30 cellular contexts compared by ENCODE assay signal in genomic region chr3:46021516-46021915, GRCh38. TPM values are rescaled to one million over a fixed set of nuclear protein-coding genes. Genes with fewer than 3 reads are reported as not detected.
"Had no signal": no experiment of that assay in that cellular context is flagged by ENCODE, and none has a peak within 500 bp of the region (broad histone marks: within the 10 kb centered on the region; RNA-seq: fewer than 3 reads in every experiment).

No MANE protein-coding gene starts in this region.

- H3K9me3 Mint-ChIP-seq: activated CD4-positive, alpha-beta memory T cell treated with anti-CD3 and anti-CD28 coated beads for 36 hours; activated naive CD4-positive, alpha-beta T cell treated with anti-CD3 and anti-CD28 coated beads, Interleukin-2, amount 50 U/mL, for 24 hours; activated T-cell treated with anti-CD3 and anti-CD28 coated beads, Interleukin-2, amount 50 U/mL, for 72 hours; activated T-helper 17 cell treated with anti-CD3 and anti-CD28 coated beads, Interleukin-2, amount 50 U/mL, for 72 hours; T-helper 2 cell treated with Interferon-gamma antibody and Interleukin-4, amounts not matched to agents 5 μg/mL and 100 μg/mL, for 36 hours had no signal

- DNase-seq: activated CD4-positive, alpha-beta memory T cell treated with anti-CD3 and anti-CD28 coated beads for 36 hours; activated CD4-positive, alpha-beta T cell treated with anti-CD3 and anti-CD28 coated beads, Interleukin-2, amount 10 ng/mL, durations not matched to agents 7 days and 5 days; activated gamma-delta T cell; activated naive CD4-positive, alpha-beta T cell treated with Interleukin-2 at 50 U/mL for 16 hours; activated naive CD8-positive, alpha-beta T cell treated with anti-CD3 and anti-CD28 coated beads, Interleukin-2, amount 10 ng/mL, durations not matched to agents 7 days and 5 days; activated T-cell treated with anti-CD3 and anti-CD28 coated beads, Interleukin-2, amount 50 U/mL, for 1 hour; activated T-cell treated with anti-CD3 and anti-CD28 coated beads, Interleukin-2, amount 50 U/mL, for 72 hours; amygdala; Kasumi-1; KG1; MG63; MV-4-11; NCI-H1092; NCI-H1436 treated with DMSO at 0.1 percent for 48 hours; NCI-H1694 treated with DMSO at 0.1 percent for 48 hours; NCI-H2029; NCI-H345; NCI-H524 treated with DMSO at 0.1 percent for 48 hours; SHP77; SJCRH30 had no signal

- H3K27me3 Mint-ChIP-seq: activated naive CD4-positive, alpha-beta T cell treated with anti-CD3 and anti-CD28 coated beads, Interleukin-2, amount 50 U/mL, for 24 hours; activated T-helper 17 cell treated with anti-CD3 and anti-CD28 coated beads, Interleukin-2, amount 50 U/mL, for 72 hours had no signal

- H3K27ac ChIP-seq: ascending aorta, cardiac muscle cell, SJCRH30, SK-N-MC had no signal

- H3K4me3 Mint-ChIP-seq: activated CD4-positive, alpha-beta memory T cell treated with anti-CD3 and anti-CD28 coated beads for 36 hours; activated CD4-positive, alpha-beta T cell treated with anti-CD3 and anti-CD28 coated beads, Interleukin-2, amount 10 ng/mL, durations not matched to agents 7 days and 5 days; activated naive CD4-positive, alpha-beta T cell treated with anti-CD3 and anti-CD28 coated beads, Interleukin-2, amount 50 U/mL, for 24 hours; activated naive CD8-positive, alpha-beta T cell treated with anti-CD3 and anti-CD28 coated beads, Interleukin-2, amount 10 ng/mL, durations not matched to agents 7 days and 5 days; activated T-cell treated with anti-CD3 and anti-CD28 coated beads, Interleukin-2, amount 50 U/mL, for 72 hours; activated T-helper 17 cell treated with anti-CD3 and anti-CD28 coated beads, Interleukin-2, amount 50 U/mL, for 72 hours; T-helper 2 cell treated with Interferon-gamma antibody and Interleukin-4, amounts not matched to agents 5 μg/mL and 100 μg/mL, for 36 hours had no signal

- H3K27me3 ChIP-seq: ascending aorta, cardiac muscle cell, MG63, SJCRH30 had no signal

- H3K4me1 Mint-ChIP-seq: activated CD4-positive, alpha-beta T cell treated with anti-CD3 and anti-CD28 coated beads, Interleukin-2, amount 10 ng/mL, durations not matched to agents 7 days and 5 days; activated naive CD4-positive, alpha-beta T cell treated with anti-CD3 and anti-CD28 coated beads, Interleukin-2, amount 50 U/mL, for 24 hours had no signal

- H3K4me1 ChIP-seq: ascending aorta, SJCRH30 had no signal

- ATAC-seq: activated T-cell treated with anti-CD3 and anti-CD28 coated beads, Interleukin-2, amount 50 U/mL, for 72 hours; activated T-helper 17 cell treated with anti-CD3 and anti-CD28 coated beads, Interleukin-2, amount 50 U/mL, for 72 hours; Panc1 had no signal

- H3K36me3 Mint-ChIP-seq: activated CD4-positive, alpha-beta memory T cell treated with anti-CD3 and anti-CD28 coated beads for 36 hours had no signal

- H3K27ac Mint-ChIP-seq: activated CD4-positive, alpha-beta memory T cell treated with anti-CD3 and anti-CD28 coated beads for 36 hours; activated CD4-positive, alpha-beta T cell treated with anti-CD3 and anti-CD28 coated beads, Interleukin-2, amount 10 ng/mL, durations not matched to agents 7 days and 5 days; activated naive CD4-positive, alpha-beta T cell treated with anti-CD3 and anti-CD28 coated beads, Interleukin-2, amount 50 U/mL, for 24 hours; activated T-cell treated with anti-CD3 and anti-CD28 coated beads, Interleukin-2, amount 50 U/mL, for 72 hours; activated T-helper 17 cell treated with anti-CD3 and anti-CD28 coated beads, Interleukin-2, amount 50 U/mL, for 72 hours; T-helper 2 cell treated with Interferon-gamma antibody and Interleukin-4, amounts not matched to agents 5 μg/mL and 100 μg/mL, for 36 hours had no signal

- H3K4me3 ChIP-seq: ascending aorta, cardiac muscle cell, MG63, SJCRH30, SK-N-MC had no signal

- H3K9me3 ChIP-seq: ascending aorta, MG63, SJCRH30 had no signal

- H3K36me3 ChIP-seq: ascending aorta, cardiac muscle cell, MG63, SJCRH30 had no signal

RNA-seq across cellular contexts. Expression of gene XCR1, which starts 5.8 kb away (rescaled TPM):
- total RNA-seq: activated CD4-positive, alpha-beta T cell treated with anti-CD3 and anti-CD28 coated beads, Interleukin-2, amount 10 ng/mL, durations not matched to agents 7 days and 5 days; activated CD8-positive, alpha-beta memory T cell treated with anti-CD3 and anti-CD28 coated beads for 36 hours; activated naive CD8-positive, alpha-beta T cell treated with anti-CD3 and anti-CD28 coated beads, Interleukin-2, amount 10 ng/mL, durations not matched to agents 7 days and 5 days; activated T-cell treated with anti-CD3 and anti-CD28 coated beads, Interleukin-2, amount 50 U/mL, for 72 hours; ascending aorta; cardiac muscle cell; NCI-H460; RPMI7951; SJCRH30 had no signal
- polyA plus RNA-seq: cardiac muscle cell had no signal
